ENCODE assay signal across 38 cellular contexts in genomic region chr9:18507151-18507550, GRCh38. TPM values are rescaled to one million over a fixed set of nuclear protein-coding genes. Genes with fewer than 3 reads are reported as not detected.
"Had no signal": no experiment of that assay in that cellular context is flagged by ENCODE, and none has a peak within 500 bp of the region (broad histone marks: within the 10 kb centered on the region; RNA-seq: fewer than 3 reads in every experiment).

No MANE protein-coding gene starts in this region.

- H3K9me3 ChIP-seq: adrenal gland, ascending aorta, body of pancreas had no signal

- H3K36me3 ChIP-seq: adrenal gland, ascending aorta, breast epithelium, cardiac muscle cell had no signal

- ATAC-seq: activated naive CD4-positive, alpha-beta T cell treated with anti-CD3 and anti-CD28 coated beads, Interleukin-2, amount 50 U/mL, for 72 hours; activated naive CD8-positive, alpha-beta T cell treated with anti-CD3 and anti-CD28 coated beads, Interleukin-2, amount 50 U/mL, for 24 hours; activated T-cell treated with anti-CD3 and anti-CD28 coated beads, Interleukin-2, amount 50 U/mL, for 4 hours; activated T-cell treated with anti-CD3 and anti-CD28 coated beads, Interleukin-2, amount 50 U/mL, for 72 hours; activated T-helper 17 cell treated with anti-CD3 and anti-CD28 coated beads, Interleukin-2, amount 50 U/mL, for 72 hours; body of pancreas had no signal

- H3K27me3 ChIP-seq: adrenal gland, ascending aorta, body of pancreas, brain microvascular endothelial cell, breast epithelium, cardiac muscle cell had no signal

- H3K9me3 Mint-ChIP-seq: activated naive CD4-positive, alpha-beta T cell treated with anti-CD3 and anti-CD28 coated beads, Interleukin-2, amount 10 ng/mL, durations not matched to agents 7 days and 5 days; activated naive CD4-positive, alpha-beta T cell treated with anti-CD3 and anti-CD28 coated beads, Interleukin-2, amount 50 U/mL, for 24 hours; activated naive CD8-positive, alpha-beta T cell treated with anti-CD3 and anti-CD28 coated beads, Interleukin-2, amount 10 ng/mL, durations not matched to agents 7 days and 5 days; activated T-cell treated with anti-CD3 and anti-CD28 coated beads, Interleukin-2, amount 50 U/mL, for 72 hours; activated T-helper 1 cell treated with anti-CD3 and anti-CD28 coated beads, Interleukin-12 subunit alpha, Interleukin-12 subunit beta, Interleukin-2, Interleukin-4 antibody, amounts not matched to agents 30 ng/mL and 10 ng/mL and 1 ng/mL, durations not matched to agents 14 hours and 24 hours and 36 hours; activated T-helper 17 cell treated with anti-CD3 and anti-CD28 coated beads, Interleukin-2, amount 50 U/mL, for 72 hours; activated T-helper 2 cell treated with anti-CD3 and anti-CD28 coated beads, Interferon-gamma antibody, Interleukin-2, Interleukin-4, amounts not matched to agents 10 μg/mL and 5 μg/mL and 100 μg/mL, durations not matched to agents 14 hours and 24 hours and 36 hours had no signal

- H3K36me3 Mint-ChIP-seq: activated naive CD4-positive, alpha-beta T cell treated with anti-CD3 and anti-CD28 coated beads, Interleukin-2, amount 10 ng/mL, durations not matched to agents 7 days and 5 days; activated naive CD4-positive, alpha-beta T cell treated with anti-CD3 and anti-CD28 coated beads, Interleukin-2, amount 50 U/mL, for 24 hours; activated naive CD4-positive, alpha-beta T cell treated with anti-CD3 and anti-CD28 coated beads, Interleukin-2, amount 50 U/mL, for 72 hours; activated naive CD8-positive, alpha-beta T cell; activated naive CD8-positive, alpha-beta T cell treated with anti-CD3 and anti-CD28 coated beads for 36 hours; activated naive CD8-positive, alpha-beta T cell treated with anti-CD3 and anti-CD28 coated beads, Interleukin-2, amount 10 ng/mL, durations not matched to agents 7 days and 5 days had no signal

- H3K4me3 Mint-ChIP-seq: activated naive CD4-positive, alpha-beta T cell treated with anti-CD3 and anti-CD28 coated beads for 36 hours; activated naive CD4-positive, alpha-beta T cell treated with anti-CD3 and anti-CD28 coated beads, Interleukin-2, amount 10 ng/mL, durations not matched to agents 7 days and 5 days; activated naive CD4-positive, alpha-beta T cell treated with anti-CD3 and anti-CD28 coated beads, Interleukin-2, amount 50 U/mL, for 24 hours; activated naive CD8-positive, alpha-beta T cell; activated naive CD8-positive, alpha-beta T cell treated with anti-CD3 and anti-CD28 coated beads for 36 hours; activated naive CD8-positive, alpha-beta T cell treated with anti-CD3 and anti-CD28 coated beads, Interleukin-2, amount 10 ng/mL, durations not matched to agents 7 days and 5 days; activated naive CD8-positive, alpha-beta T cell treated with anti-CD3 and anti-CD28 coated beads, Interleukin-2, amount 50 U/mL, for 24 hours; activated T-cell treated with anti-CD3 and anti-CD28 coated beads, Interleukin-2, amount 50 U/mL, for 4 hours; activated T-cell treated with anti-CD3 and anti-CD28 coated beads, Interleukin-2, amount 50 U/mL, for 72 hours; activated T-helper 1 cell treated with anti-CD3 and anti-CD28 coated beads, Interleukin-12 subunit alpha, Interleukin-12 subunit beta, Interleukin-2, Interleukin-4 antibody, amounts not matched to agents 30 ng/mL and 10 ng/mL and 1 ng/mL, durations not matched to agents 14 hours and 24 hours and 36 hours; activated T-helper 17 cell treated with anti-CD3 and anti-CD28 coated beads, Interleukin-2, amount 50 U/mL, for 72 hours; brain; central memory CD8-positive, alpha-beta T cell had no signal

- H3K4me3 ChIP-seq: adrenal gland, ascending aorta, body of pancreas, breast epithelium, cardiac muscle cell had no signal

- DNase-seq: activated effector memory CD4-positive, alpha-beta T cell treated with anti-CD3 and anti-CD28 coated beads, Interleukin-2, amount 50 U/mL, for 16 hours; activated effector memory CD4-positive, alpha-beta T cell treated with Interleukin-2 at 50 U/mL for 16 hours; activated gamma-delta T cell; activated gamma-delta T cell treated with Interleukin-2 at 50 U/mL for 16 hours; activated naive CD4-positive, alpha-beta T cell; activated naive CD4-positive, alpha-beta T cell treated with anti-CD3 and anti-CD28 coated beads for 36 hours; activated naive CD4-positive, alpha-beta T cell treated with anti-CD3 and anti-CD28 coated beads, Interleukin-2, amount 10 ng/mL, durations not matched to agents 7 days and 5 days; activated naive CD4-positive, alpha-beta T cell treated with anti-CD3 and anti-CD28 coated beads, Interleukin-2, amount 50 U/mL, for 16 hours; activated naive CD4-positive, alpha-beta T cell treated with Interleukin-2 at 50 U/mL for 16 hours; activated naive CD8-positive, alpha-beta T cell treated with anti-CD3 and anti-CD28 coated beads for 36 hours; activated naive CD8-positive, alpha-beta T cell treated with anti-CD3 and anti-CD28 coated beads, Interleukin-2, amount 10 ng/mL, durations not matched to agents 7 days and 5 days; activated naive CD8-positive, alpha-beta T cell treated with anti-CD3 and anti-CD28 coated beads, Interleukin-2, amount 50 U/mL, for 24 hours; activated T-cell treated with anti-CD3 and anti-CD28 coated beads, Interleukin-2, amount 50 U/mL, for 4 hours; activated T-cell treated with anti-CD3 and anti-CD28 coated beads, Interleukin-2, amount 50 U/mL, for 48 hours; activated T-cell treated with anti-CD3 and anti-CD28 coated beads, Interleukin-2, amount 50 U/mL, for 72 hours; adrenal gland; amniotic stem cell; amygdala; anterior cingulate cortex; aorta; body of pancreas; brain microvascular endothelial cell; caudate nucleus; central memory CD4-positive, alpha-beta T cell; cerebellar nuclear complex had no signal

- H3K27ac ChIP-seq: adrenal gland, ascending aorta, body of pancreas, brain microvascular endothelial cell, breast epithelium, cardiac muscle cell had no signal

- H3K4me1 ChIP-seq: adrenal gland, body of pancreas, breast epithelium had no signal

- FAIRE-seq: astrocyte, bronchial epithelial cell had no signal

- H3K27ac Mint-ChIP-seq: activated naive CD4-positive, alpha-beta T cell treated with anti-CD3 and anti-CD28 coated beads for 36 hours; activated naive CD4-positive, alpha-beta T cell treated with anti-CD3 and anti-CD28 coated beads, Interleukin-2, amount 10 ng/mL, durations not matched to agents 7 days and 5 days; activated naive CD4-positive, alpha-beta T cell treated with anti-CD3 and anti-CD28 coated beads, Interleukin-2, amount 50 U/mL, for 24 hours; activated naive CD4-positive, alpha-beta T cell treated with anti-CD3 and anti-CD28 coated beads, Interleukin-2, amount 50 U/mL, for 72 hours; activated naive CD8-positive, alpha-beta T cell; activated naive CD8-positive, alpha-beta T cell treated with anti-CD3 and anti-CD28 coated beads for 36 hours; activated naive CD8-positive, alpha-beta T cell treated with anti-CD3 and anti-CD28 coated beads, Interleukin-2, amount 10 ng/mL, durations not matched to agents 7 days and 5 days; activated naive CD8-positive, alpha-beta T cell treated with anti-CD3 and anti-CD28 coated beads, Interleukin-2, amount 50 U/mL, for 24 hours; activated T-cell treated with anti-CD3 and anti-CD28 coated beads, Interleukin-2, amount 50 U/mL, for 72 hours; activated T-helper 1 cell treated with anti-CD3 and anti-CD28 coated beads, Interleukin-12 subunit alpha, Interleukin-12 subunit beta, Interleukin-2, Interleukin-4 antibody, amounts not matched to agents 30 ng/mL and 10 ng/mL and 1 ng/mL, durations not matched to agents 14 hours and 24 hours and 36 hours; activated T-helper 17 cell treated with anti-CD3 and anti-CD28 coated beads, Interleukin-2, amount 50 U/mL, for 72 hours; activated T-helper 2 cell treated with anti-CD3 and anti-CD28 coated beads, Interferon-gamma antibody, Interleukin-2, Interleukin-4, amounts not matched to agents 10 μg/mL and 5 μg/mL and 100 μg/mL, durations not matched to agents 14 hours and 24 hours and 36 hours; brain had no signal

- H3K27me3 Mint-ChIP-seq: activated naive CD4-positive, alpha-beta T cell treated with anti-CD3 and anti-CD28 coated beads, Interleukin-2, amount 10 ng/mL, durations not matched to agents 7 days and 5 days; activated naive CD8-positive, alpha-beta T cell; activated naive CD8-positive, alpha-beta T cell treated with anti-CD3 and anti-CD28 coated beads for 36 hours; activated naive CD8-positive, alpha-beta T cell treated with anti-CD3 and anti-CD28 coated beads, Interleukin-2, amount 10 ng/mL, durations not matched to agents 7 days and 5 days; activated naive CD8-positive, alpha-beta T cell treated with anti-CD3 and anti-CD28 coated beads, Interleukin-2, amount 50 U/mL, for 24 hours; activated T-helper 17 cell treated with anti-CD3 and anti-CD28 coated beads, Interleukin-2, amount 50 U/mL, for 72 hours; brain; central memory CD8-positive, alpha-beta T cell had no signal

- H3K4me1 Mint-ChIP-seq: activated naive CD4-positive, alpha-beta T cell treated with anti-CD3 and anti-CD28 coated beads, Interleukin-2, amount 10 ng/mL, durations not matched to agents 7 days and 5 days; activated naive CD4-positive, alpha-beta T cell treated with anti-CD3 and anti-CD28 coated beads, Interleukin-2, amount 50 U/mL, for 24 hours; activated naive CD8-positive, alpha-beta T cell treated with anti-CD3 and anti-CD28 coated beads for 36 hours; activated naive CD8-positive, alpha-beta T cell treated with anti-CD3 and anti-CD28 coated beads, Interleukin-2, amount 10 ng/mL, durations not matched to agents 7 days and 5 days; activated naive CD8-positive, alpha-beta T cell treated with anti-CD3 and anti-CD28 coated beads, Interleukin-2, amount 50 U/mL, for 24 hours; activated T-helper 17 cell treated with anti-CD3 and anti-CD28 coated beads, Interleukin-2, amount 50 U/mL, for 72 hours; central memory CD8-positive, alpha-beta T cell had no signal

RNA-seq across cellular contexts. Expression of gene ADAMTSL1, which starts 33.2 kb away (rescaled TPM):
- total RNA-seq: activated naive CD4-positive, alpha-beta T cell treated with anti-CD3 and anti-CD28 coated beads for 36 hours; activated naive CD4-positive, alpha-beta T cell treated with anti-CD3 and anti-CD28 coated beads, Interleukin-2, amount 50 U/mL, for 72 hours; activated naive CD8-positive, alpha-beta T cell treated with anti-CD3 and anti-CD28 coated beads for 36 hours; activated naive CD8-positive, alpha-beta T cell treated with anti-CD3 and anti-CD28 coated beads, Interleukin-2, amount 10 ng/mL, durations not matched to agents 7 days and 5 days; activated T-cell treated with anti-CD3 and anti-CD28 coated beads, Interleukin-2, amount 50 U/mL, for 4 hours; activated T-cell treated with anti-CD3 and anti-CD28 coated beads, Interleukin-2, amount 50 U/mL, for 72 hours; activated T-helper 1 cell treated with anti-CD3 and anti-CD28 coated beads, Interleukin-12 subunit alpha, Interleukin-12 subunit beta, Interleukin-2, Interleukin-4 antibody, amounts not matched to agents 30 ng/mL and 10 ng/mL and 1 ng/mL, durations not matched to agents 14 hours and 24 hours and 36 hours; activated T-helper 17 cell treated with anti-CD3 and anti-CD28 coated beads, Interleukin-2, amount 50 U/mL, for 72 hours; activated T-helper 2 cell treated with anti-CD3 and anti-CD28 coated beads, Interferon-gamma antibody, Interleukin-2, Interleukin-4, amounts not matched to agents 10 μg/mL and 5 μg/mL and 100 μg/mL, durations not matched to agents 14 hours and 24 hours and 36 hours had no signal
